In genomic region chr5:34525761-34526160, GRCh38 we compare ENCODE assay signal across 20 cellular contexts.
DNase-seq lines count a peak whose midpoint lies in the region; ATAC-seq and TF ChIP-seq lines count a peak whose summit lies in the region.
"Had no signal": no experiment of that assay in that cellular context is flagged by ENCODE, and none has a peak within 500 bp of the region (broad histone marks: within the 10 kb centered on the region; RNA-seq: fewer than 3 reads in every experiment).

No MANE protein-coding gene starts in this region.

- BruUV-seq in PC-9 (replicated peaks; lab: Mats Ljungman, UMichigan), result no TSS peak

- no peaks in the 10 kb centered on the region for H4K20me1 ChIP-seq in PC-9 (ENCODE audit: insufficient read depth)
- H4K20me1 ChIP-seq: BLaER1 treated with 17β-estradiol and CSF1 and Interleukin-3, amounts not matched to agents 10 nM and 100 nM had no signal

- H3K36me3 ChIP-seq in left ventricle myocardium inferior (no peaks in the 10 kb centered on the region), PC-9 (ENCODE audit: low read depth) (no peaks in the 10 kb centered on the region), upper lobe of left lung (no peaks in the 10 kb centered on the region)
- H3K36me3 ChIP-seq: BLaER1 treated with 17β-estradiol and CSF1 and Interleukin-3, amounts not matched to agents 10 nM and 100 nM had no signal

- H3K4me2 ChIP-seq in PC-9, result peak overlapping the region; percentile 44; the same call in 1 of the 2 replicates

- H3F3A ChIP-seq in PC-9 (ENCODE audit: insufficient read depth, low read depth), result peaks cover 31% of the 10 kb centered on the region; the same call in 1 of the 2 replicates

- no peaks in the 10 kb centered on the region for H3K9me3 ChIP-seq in left ventricle myocardium inferior (replicated peaks)
- no peaks in the 10 kb centered on the region for H3K9me3 ChIP-seq in PC-9 (ENCODE audit: insufficient read depth, low read depth)
- H3K9me3 ChIP-seq in upper lobe of left lung, result no peaks in the 10 kb centered on the region
- H3K9me3 ChIP-seq: BLaER1 treated with 17β-estradiol and CSF1 and Interleukin-3, amounts not matched to agents 10 nM and 100 nM had no signal

- ATAC-seq in Right ventricle myocardium inferior (no peak), left lobe of liver (peak; percentile 69), upper lobe of left lung (ENCODE audit: low FRiP score in 2 of 2) (no peak), HG03025 (IDR thresholded peaks at IDR 0.05; ENCODE audit: low FRiP score, unreplicated experiment) (no peak)
- ATAC-seq: GM12878, HCT116 had no signal

- H3K4me3 ChIP-seq in left ventricle myocardium inferior, result no peak overlapping the region
- no peak overlapping the region for H3K4me3 ChIP-seq in PC-9
- H3K4me3 ChIP-seq in upper lobe of left lung, result no peak overlapping the region
- H3K4me3 ChIP-seq: BLaER1 treated with 17β-estradiol and CSF1 and Interleukin-3, amounts not matched to agents 10 nM and 100 nM; GM12878 had no signal

- no peaks in the 10 kb centered on the region for H3K9me2 ChIP-seq in PC-9 (ENCODE audit: insufficient read depth)

- CTCF ChIA-PET in PC-9 (lab: Charles Lee), result interaction anchor here (0.5 kb wide), 1 partner anchor 1368 kb away, joined by 5 read pairs; no protein-coding TSS in a partner anchor

- no peaks in the 10 kb centered on the region for H3K79me2 ChIP-seq in PC-9 (ENCODE audit: low read depth)

- TF ChIP-seq EP300 in upper lobe of left lung (IDR thresholded peaks at IDR 0.05), result peak in 3 of 4 donors; percentile 5 to 50 (median 32)

- no peak for TF ChIP-seq POLR2A in upper lobe of left lung (IDR thresholded peaks at IDR 0.05)

- intact Hi-C loops in left ventricle myocardium inferior (cut with micrococcal nuclease), result no loop called here
- intact Hi-C loops in Right ventricle myocardium inferior (cut with DNase I), result loop anchor here (10.0 kb wide), 1 partner anchor 309 kb away; the partner anchor contains the start of gene TTC23L
- intact Hi-C loops in PC-9 (cut with micrococcal nuclease; ENCODE audit: unreplicated experiment), result no loop called here

- H2AFZ ChIP-seq in PC-9, result no peak overlapping the region

- POLR2A ChIA-PET in PC-9 (lab: Charles Lee; ENCODE audit: unreplicated experiment), result no interaction called here

- peak overlapping the region; percentile 45 for H3K27ac ChIP-seq in left ventricle myocardium inferior (replicated peaks)
- peak overlapping the region; percentile 77 for H3K27ac ChIP-seq in PC-9
- H3K27ac ChIP-seq in upper lobe of left lung, result no peak overlapping the region
- H3K27ac ChIP-seq: HL-60 had no signal

- WGBS in upper lobe of left lung, 2 donors, result 59 to 67% methylated on average over 6 of the region's 6 CpGs

- TF ChIP-seq CTCF in left ventricle myocardium inferior (IDR thresholded peaks at IDR 0.05; ENCODE audit: borderline replicate concordance), result no peak
- TF ChIP-seq CTCF in PC-9 (conservative IDR thresholded peaks at IDR 0.05), result no peak
- TF ChIP-seq CTCF in upper lobe of left lung (IDR thresholded peaks at IDR 0.05), result no peak

- DNase-seq in left ventricle myocardium inferior (no peak), Right ventricle myocardium inferior (ENCODE audit: missing footprints) (no peak), PC-9 (no peak), left lobe of liver (ENCODE audit: low spot score) (no peak), upper lobe of left lung (no peak), EL (no peak)
- DNase-seq: CD4-positive, alpha-beta T cell; GDM1; Kasumi-1; NCI-H1092 treated with DMSO at 0.1 percent for 48 hours; NCI-H1436 treated with DMSO at 0.1 percent for 48 hours; NCI-H187 treated with DMSO at 0.1 percent for 48 hours; NCI-H446; NCI-H524 treated with DMSO at 0.1 percent for 48 hours; NCI-H774 had no signal

- no peaks in the 10 kb centered on the region for H3K27me3 ChIP-seq in left ventricle myocardium inferior (ENCODE audit: low read depth)
- no peaks in the 10 kb centered on the region for H3K27me3 ChIP-seq in PC-9 (ENCODE audit: insufficient read depth, low read depth)
- no peaks in the 10 kb centered on the region for H3K27me3 ChIP-seq in upper lobe of left lung
- H3K27me3 ChIP-seq: BLaER1 treated with 17β-estradiol and CSF1 and Interleukin-3, amounts not matched to agents 10 nM and 100 nM had no signal

- no peaks in the 10 kb centered on the region for H3K4me1 ChIP-seq in left ventricle myocardium inferior
- H3K4me1 ChIP-seq in PC-9 (replicated peaks; ENCODE audit: insufficient read depth), result peaks cover 80% of the 10 kb centered on the region
- H3K4me1 ChIP-seq in upper lobe of left lung, result peaks cover 0 to 23% (median 13%) of the 10 kb centered on the region in 4 donors

Comparison
In these comparisons a context has a peak if more than half of its experiments do, and no peak if none do; other contexts are left out.
1. H3K27ac ChIP-seq: peak in left ventricle myocardium inferior (single experiment) and PC-9 (single experiment); none in upper lobe of left lung (0 of 4).